Comparison of ENCODE assay signal across 7 cellular contexts in the genomic region with DNA sequence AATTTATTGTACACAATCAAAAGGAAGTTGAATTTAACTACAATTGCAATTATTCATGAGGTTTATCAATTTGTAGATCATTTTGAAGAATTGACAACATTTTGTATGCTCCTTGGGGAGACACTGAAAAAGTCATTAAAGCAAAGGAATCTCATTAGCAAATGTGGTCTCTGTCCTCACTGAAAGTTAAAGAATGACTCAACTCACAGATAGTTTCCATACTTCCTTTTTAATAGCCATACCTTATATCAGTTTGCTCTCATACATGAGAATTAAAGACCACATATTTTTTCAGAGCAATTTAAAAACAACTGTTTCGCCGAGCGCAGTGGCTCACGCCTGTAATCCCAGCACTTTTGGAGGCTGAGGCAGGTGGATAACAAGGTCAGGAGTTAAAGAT. TPM values are rescaled to one million over a fixed set of nuclear protein-coding genes. Genes with fewer than 3 reads are reported as not detected.
DNase-seq lines count a peak whose midpoint lies in the region; ATAC-seq and TF ChIP-seq lines count a peak whose summit lies in the region.
"Not testable (repeated sequence)": the region's sequence is repeated elsewhere in the genome, so short reads cannot be mapped to it uniquely, and the experiment has no call there.

No MANE protein-coding gene starts in this region.

- H3K27ac Mint-ChIP-seq in activated CD8-positive, alpha-beta T cell treated with anti-CD3 and anti-CD28 coated beads for 36 hours, result peak overlapping the region; percentile 61
- peak overlapping the region; percentile 68 for H3K27ac Mint-ChIP-seq in activated naive CD8-positive, alpha-beta T cell treated with anti-CD3 and anti-CD28 coated beads, Interleukin-2, amount 50 U/mL, for 24 hours
- H3K27ac Mint-ChIP-seq in stimulated activated naive B cell treated with anti-CD40 and anti-IgM and Interleukin-4, amounts not matched to agents 10 μg/mL and 1 μg/mL and 100 μg/mL, for 72 hours, result not testable (repeated sequence)

- ATAC-seq in GM18868 (IDR thresholded peaks at IDR 0.05; ENCODE audit: unreplicated experiment) (peak; percentile 51), GM19372 (IDR thresholded peaks at IDR 0.05; ENCODE audit: low read depth, unreplicated experiment) (peak; percentile 58), GM21786 (IDR thresholded peaks at IDR 0.05; ENCODE audit: unreplicated experiment) (peak; percentile 60), HG03432 (IDR thresholded peaks at IDR 0.05; ENCODE audit: unreplicated experiment) (peak; percentile 62)
- ATAC-seq in activated CD8-positive, alpha-beta T cell treated with anti-CD3 and anti-CD28 coated beads for 36 hours; activated naive CD8-positive, alpha-beta T cell treated with anti-CD3 and anti-CD28 coated beads, Interleukin-2, amount 50 U/mL, for 24 hours: not testable (repeated sequence)
- peak; percentile 65 to 76 for ATAC-seq in stimulated activated naive B cell treated with anti-CD40 and anti-IgM and Interleukin-4, amounts not matched to agents 10 μg/mL and 1 μg/mL and 100 μg/mL, for 72 hours (replicated peaks)

- peaks cover 54% of the 10 kb centered on the region for H3K4me1 Mint-ChIP-seq in activated CD8-positive, alpha-beta T cell treated with anti-CD3 and anti-CD28 coated beads for 36 hours (ENCODE audit: low read depth)
- peaks cover 61% of the 10 kb centered on the region for H3K4me1 Mint-ChIP-seq in activated naive CD8-positive, alpha-beta T cell treated with anti-CD3 and anti-CD28 coated beads, Interleukin-2, amount 50 U/mL, for 24 hours
- H3K4me1 Mint-ChIP-seq in stimulated activated naive B cell treated with anti-CD40 and anti-IgM and Interleukin-4, amounts not matched to agents 10 μg/mL and 1 μg/mL and 100 μg/mL, for 72 hours, result peaks cover 4 to 16% of the 10 kb centered on the region in 2 donors

- H3K36me3 Mint-ChIP-seq in activated CD8-positive, alpha-beta T cell treated with anti-CD3 and anti-CD28 coated beads for 36 hours (ENCODE audit: low read depth), result peaks cover 21% of the 10 kb centered on the region
- H3K36me3 Mint-ChIP-seq in activated naive CD8-positive, alpha-beta T cell treated with anti-CD3 and anti-CD28 coated beads, Interleukin-2, amount 50 U/mL, for 24 hours (ENCODE audit: low read depth), result peaks cover 13% of the 10 kb centered on the region
- peaks cover 7 to 12% of the 10 kb centered on the region in 2 donors for H3K36me3 Mint-ChIP-seq in stimulated activated naive B cell treated with anti-CD40 and anti-IgM and Interleukin-4, amounts not matched to agents 10 μg/mL and 1 μg/mL and 100 μg/mL, for 72 hours

- intact Hi-C loops in activated CD8-positive, alpha-beta T cell treated with anti-CD3 and anti-CD28 coated beads for 36 hours (cut with micrococcal nuclease), result not testable (repeated sequence)

- TF ChIP-seq CTCF in activated CD8-positive, alpha-beta T cell treated with anti-CD3 and anti-CD28 coated beads for 36 hours (IDR thresholded peaks at IDR 0.05), result not testable (repeated sequence)

- not testable (repeated sequence) for H3K4me3 Mint-ChIP-seq in activated CD8-positive, alpha-beta T cell treated with anti-CD3 and anti-CD28 coated beads for 36 hours; activated naive CD8-positive, alpha-beta T cell treated with anti-CD3 and anti-CD28 coated beads, Interleukin-2, amount 50 U/mL, for 24 hours; stimulated activated naive B cell treated with anti-CD40 and anti-IgM and Interleukin-4, amounts not matched to agents 10 μg/mL and 1 μg/mL and 100 μg/mL, for 72 hours

- POLR2A ChIA-PET in activated CD8-positive, alpha-beta T cell treated with anti-CD3 and anti-CD28 coated beads for 36 hours (lab: Charles Lee), result not testable (repeated sequence)

- H3K9me3 Mint-ChIP-seq in activated CD8-positive, alpha-beta T cell treated with anti-CD3 and anti-CD28 coated beads for 36 hours, result peaks cover 14% of the 10 kb centered on the region
- H3K9me3 Mint-ChIP-seq in activated naive CD8-positive, alpha-beta T cell treated with anti-CD3 and anti-CD28 coated beads, Interleukin-2, amount 50 U/mL, for 24 hours, result peaks cover 21% of the 10 kb centered on the region
- H3K9me3 Mint-ChIP-seq in stimulated activated naive B cell treated with anti-CD40 and anti-IgM and Interleukin-4, amounts not matched to agents 10 μg/mL and 1 μg/mL and 100 μg/mL, for 72 hours, result not testable (repeated sequence)

- not testable (repeated sequence) for DNase-seq in activated CD8-positive, alpha-beta T cell treated with anti-CD3 and anti-CD28 coated beads for 36 hours; activated naive CD8-positive, alpha-beta T cell treated with anti-CD3 and anti-CD28 coated beads, Interleukin-2, amount 50 U/mL, for 24 hours; stimulated activated naive B cell treated with anti-CD40 and anti-IgM and Interleukin-4, amounts not matched to agents 10 μg/mL and 1 μg/mL and 100 μg/mL, for 72 hours

- CTCF ChIA-PET in activated CD8-positive, alpha-beta T cell treated with anti-CD3 and anti-CD28 coated beads for 36 hours (lab: Charles Lee), result not testable (repeated sequence)

- not testable (repeated sequence) for H3K27me3 Mint-ChIP-seq in activated CD8-positive, alpha-beta T cell treated with anti-CD3 and anti-CD28 coated beads for 36 hours; activated naive CD8-positive, alpha-beta T cell treated with anti-CD3 and anti-CD28 coated beads, Interleukin-2, amount 50 U/mL, for 24 hours; stimulated activated naive B cell treated with anti-CD40 and anti-IgM and Interleukin-4, amounts not matched to agents 10 μg/mL and 1 μg/mL and 100 μg/mL, for 72 hours

RNA-seq across cellular contexts. Expression of gene KIF2A, which starts 55.1 kb away (rescaled TPM):
- 100 to 1,000 TPM; 251 to 257 TPM for total RNA-seq in activated CD8-positive, alpha-beta T cell treated with anti-CD3 and anti-CD28 coated beads for 36 hours
